8 cellular contexts compared by ENCODE assay signal in the genomic region with DNA sequence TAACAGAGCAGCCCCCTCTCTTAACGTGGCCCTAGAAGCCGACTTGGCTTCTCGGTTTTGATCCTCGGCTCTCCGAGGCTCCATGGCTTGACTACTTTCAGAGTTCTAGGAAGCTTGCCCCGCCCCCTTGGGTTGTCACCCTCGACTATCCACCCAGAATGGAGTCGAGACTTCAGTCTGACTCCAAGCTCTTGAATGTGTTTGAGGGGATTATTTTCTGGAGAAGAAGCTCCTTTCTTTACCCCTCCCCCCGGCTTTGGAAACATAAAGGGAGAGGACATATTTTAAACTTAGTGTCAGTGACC. TPM values are rescaled to one million over a fixed set of nuclear protein-coding genes. Genes with fewer than 3 reads are reported as not detected.
DNase-seq lines count a peak whose midpoint lies in the region; ATAC-seq lines count a peak whose summit lies in the region.

No MANE protein-coding gene starts in this region.

- H3K9me3 ChIP-seq in Karpas-422 (ENCODE audit: low read length) (no peaks in the 10 kb centered on the region), mucosa of rectum (ENCODE audit: control insufficient read depth in 2 of 2, low read length in 2 of 2) (no peaks in the 10 kb centered on the region)
- no peaks in the 10 kb centered on the region for H3K9me3 ChIP-seq in effector memory CD4-positive, alpha-beta T cell (ENCODE audit: control insufficient read depth, low read length)

- H3K4me1 ChIP-seq in Karpas-422 (ENCODE audit: low read length) (peaks cover 36% of the 10 kb centered on the region), mucosa of rectum (ENCODE audit: control insufficient read depth in 2 of 2, insufficient read depth in 2 of 2, low read length in 2 of 2) (peaks cover 7 to 14% of the 10 kb centered on the region in 2 donors)
- H3K4me1 ChIP-seq in effector memory CD4-positive, alpha-beta T cell (ENCODE audit: control insufficient read depth, insufficient read depth, low read length, poor library complexity, severe bottlenecking): peaks cover 5% of the 10 kb centered on the region

- H3K4me3 ChIP-seq in Karpas-422 (ENCODE audit: low read length) (peak overlapping the region; percentile 86), mucosa of rectum (ENCODE audit: low read length in 2 of 2) (peak overlapping the region; percentile 95 to 99)
- H3K4me3 ChIP-seq in effector memory CD4-positive, alpha-beta T cell (ENCODE audit: insufficient read depth, low read depth, low read length, poor library complexity, severe bottlenecking): peak overlapping the region; percentile 95

- H3K79me2 ChIP-seq in Karpas-422 (ENCODE audit: low read length): peaks cover 58% of the 10 kb centered on the region

- H3K36me3 ChIP-seq in Karpas-422 (ENCODE audit: insufficient read depth, low read length) (peaks cover 14% of the 10 kb centered on the region; the same call in 1 of the 2 replicates), mucosa of rectum (ENCODE audit: control insufficient read depth in 2 of 2, insufficient read depth in 2 of 2, low read length in 2 of 2) (peaks cover 10 to 11% of the 10 kb centered on the region in 2 donors)
- H3K36me3 ChIP-seq in effector memory CD4-positive, alpha-beta T cell (ENCODE audit: control insufficient read depth, insufficient read depth, low read length): peaks cover 15% of the 10 kb centered on the region

- H3K27ac ChIP-seq in Karpas-422 (ENCODE audit: low read length) (peak overlapping the region; percentile 67; the same call in 1 of the 2 replicates), mucosa of rectum (ENCODE audit: low read depth in 2 of 2, low read length in 2 of 2) (peak overlapping the region; percentile 95 to 96), substantia nigra (ENCODE audit: low read depth, low read length, poor library complexity, severe bottlenecking) (peak overlapping the region; percentile 98)
- H3K27ac ChIP-seq in effector memory CD4-positive, alpha-beta T cell (ENCODE audit: insufficient read depth, low read length, poor library complexity, severe bottlenecking): peak overlapping the region; percentile 90

- no peaks in the 10 kb centered on the region for H4K20me1 ChIP-seq in Karpas-422 (ENCODE audit: insufficient read depth, low read depth, low read length)

- H3K9me2 ChIP-seq in Karpas-422 (replicated peaks; ENCODE audit: insufficient read depth, low read length): no peaks in the 10 kb centered on the region

- H3K4me2 ChIP-seq in Karpas-422 (ENCODE audit: low read depth, low read length, poor library complexity, severe bottlenecking): peak overlapping the region; percentile 95

- peak; percentile 20 for ATAC-seq in GM21786 (IDR thresholded peaks at IDR 0.05; ENCODE audit: unreplicated experiment)

- peak; percentile 30 for DNase-seq in GDM1 (lab: John Stamatoyannopoulos, UW)
- peak; percentile 74 for DNase-seq in Karpas-422
- peak; percentile 55 for DNase-seq in activated CD4-positive, alpha-beta T cell treated with anti-CD3 and anti-CD28 coated beads for 4 hours
- peak in 1 of 3 donors; percentile 52 for DNase-seq in effector memory CD4-positive, alpha-beta T cell
- DNase-seq in substantia nigra (lab: John Stamatoyannopoulos, UW): peak in 2 of 49 donors; percentile 44 to 59
- DNase-seq in NCI-H2107 (lab: John Stamatoyannopoulos, UW): no peak

- no peaks in the 10 kb centered on the region for H3K27me3 ChIP-seq in Karpas-422 (ENCODE audit: low read length)
- H3K27me3 ChIP-seq in effector memory CD4-positive, alpha-beta T cell (replicated peaks; ENCODE audit: control insufficient read depth, insufficient read depth, low read length, poor library complexity, severe bottlenecking): no peaks in the 10 kb centered on the region
- no peaks in the 10 kb centered on the region for H3K27me3 ChIP-seq in mucosa of rectum (ENCODE audit: control insufficient read depth in 2 of 2, insufficient read depth in 2 of 2, low read length in 2 of 2)

- no peak overlapping the region; the same call in 1 of the 2 replicates for H2AFZ ChIP-seq in Karpas-422 (ENCODE audit: low read length)

- H3K9ac ChIP-seq in Karpas-422 (ENCODE audit: low read length): peak overlapping the region; percentile 93
- peak overlapping the region; percentile 87 to 99 for H3K9ac ChIP-seq in mucosa of rectum (ENCODE audit: low read depth in 1 of 2, low read length in 2 of 2)

RNA-seq across cellular contexts. Expression of a gene that starts 0.5 kb away (rescaled TPM):
- 50.6 and 84.6 TPM in 2 replicates for total RNA-seq in Karpas-422 (2014; rRNA removed; shearing (Covaris generic); ENCODE audit: low replicate concordance)

RNA-seq across cellular contexts. Expression of a gene that starts 37.2 kb away (rescaled TPM):
- 39.0 and 57.5 TPM in 2 replicates for total RNA-seq in Karpas-422 (2014; rRNA removed; shearing (Covaris generic); ENCODE audit: low replicate concordance)

RNA-seq across cellular contexts. Expression of a gene that starts 40.8 kb away (rescaled TPM):
- total RNA-seq in Karpas-422 (2014; rRNA removed; shearing (Covaris generic); ENCODE audit: low replicate concordance): 33.0 and 49.5 TPM in 2 replicates

RNA-seq across cellular contexts. Expression of a gene that starts 46.7 kb away (rescaled TPM):
- total RNA-seq in Karpas-422 (2014; rRNA removed; shearing (Covaris generic); ENCODE audit: low replicate concordance): 6.7 and 8.1 TPM in 2 replicates
